8 cellular contexts compared by ENCODE assay signal in the genomic region with DNA sequence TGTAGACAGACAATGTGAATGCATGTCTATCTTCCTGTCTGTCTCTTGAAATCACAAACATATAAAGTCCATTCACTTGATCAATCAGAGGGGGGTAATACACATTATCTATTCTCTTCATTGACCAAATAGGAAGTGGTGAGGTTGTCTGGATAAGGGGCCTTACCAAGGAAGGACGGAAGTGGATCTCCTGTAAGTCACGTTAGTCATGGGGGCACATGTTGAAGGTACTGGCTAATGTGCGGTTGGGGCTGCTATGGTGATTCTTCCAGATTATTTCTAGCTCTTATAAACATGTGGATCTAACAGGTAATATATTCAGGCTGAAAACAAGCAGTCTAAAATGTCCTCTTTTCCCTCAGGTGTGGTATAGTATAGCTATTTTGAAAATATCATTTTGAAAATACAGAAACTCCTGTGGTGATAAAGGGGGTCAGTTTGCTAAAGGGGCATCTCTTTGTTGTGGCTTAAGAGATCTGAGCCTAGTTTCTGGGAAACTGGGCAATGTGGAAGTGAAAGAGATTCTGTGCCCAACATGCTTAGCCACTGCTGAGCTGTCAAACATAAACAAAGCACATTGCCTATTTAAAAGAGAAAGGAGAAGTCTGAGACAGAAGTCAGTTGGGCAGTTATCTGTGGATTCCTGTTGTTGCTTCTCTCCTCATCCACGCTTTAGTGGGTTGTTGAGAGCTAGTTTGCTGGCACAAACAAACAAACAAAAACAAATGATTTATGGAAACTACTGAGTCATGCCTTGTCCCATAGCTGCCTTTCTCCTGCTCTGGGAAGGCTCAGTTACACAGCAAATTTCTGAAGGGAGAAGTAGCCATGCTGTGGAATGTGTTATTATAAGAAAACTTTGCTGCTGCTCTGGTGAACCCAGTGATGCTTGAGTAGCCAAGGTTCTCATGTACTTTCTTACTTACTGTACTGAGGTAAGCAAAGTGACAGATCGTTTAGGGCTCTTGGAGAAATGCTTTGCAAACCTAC.
A peak's percentile ranks its signal among the peaks of the same experiment; 100 is the strongest.
DNase-seq lines count a peak whose midpoint lies in the region; ATAC-seq and TF ChIP-seq lines count a peak whose summit lies in the region.

No MANE protein-coding gene starts in this region.

- H3K4me3 ChIP-seq in DOHH2 (ENCODE audit: low read length) (peak overlapping the region; percentile 47), astrocyte of the spinal cord (ENCODE audit: low read depth, low read length) (no peak overlapping the region)

- no peaks in the 10 kb centered on the region for H3K9me2 ChIP-seq in DOHH2 (replicated peaks; ENCODE audit: control insufficient read depth, low read length)

- H3K36me3 ChIP-seq in DOHH2 (ENCODE audit: control insufficient read depth, low read length): no peaks in the 10 kb centered on the region

- H3K4me3 Mint-ChIP-seq in endothelial cell (ENCODE audit: unreplicated experiment): no peak overlapping the region

- in situ Hi-C loops in astrocyte of the spinal cord (cut with HindIII; ENCODE audit: low sequenced_read_pairs): no loop called here

- H3K9me3 Mint-ChIP-seq in endothelial cell (ENCODE audit: unreplicated experiment): no peaks in the 10 kb centered on the region

- no peak for TF ChIP-seq CTCF in DOHH2 (IDR thresholded peaks at IDR 0.05; ENCODE audit: low read depth, low read length, poor library complexity, severe bottlenecking)
- TF ChIP-seq CTCF in astrocyte of the spinal cord (IDR thresholded peaks at IDR 0.05; ENCODE audit: low read depth, low read length): no peak
- no peak for TF ChIP-seq CTCF in endothelial cell (IDR thresholded peaks at IDR 0.05; ENCODE audit: unreplicated experiment)
- TF ChIP-seq CTCF in foreskin keratinocyte (conservative IDR thresholded peaks at IDR 0.05): no peak

- DNase-seq in astrocyte of the spinal cord (ENCODE audit: low read depth, low spot score) (peak; percentile 43), endothelial cell (ENCODE audit: low spot score) (no peak), superior temporal gyrus (ENCODE audit: extremely low spot score) (no peak), foreskin keratinocyte (no peak)
- no peak for DNase-seq in stimulated activated naive CD8-positive, alpha-beta T cell treated with anti-CD3 and anti-CD28 coated beads, Interleukin-15, Interleukin-2, amounts not matched to agents 100 U/mL and 50 U/mL, for 24 hours

- no peaks in the 10 kb centered on the region for H3K36me3 Mint-ChIP-seq in endothelial cell (ENCODE audit: low read depth, unreplicated experiment)

- H4K20me1 ChIP-seq in DOHH2 (ENCODE audit: control insufficient read depth, insufficient read depth, low read depth, low read length): no peaks in the 10 kb centered on the region

- peak overlapping the region; percentile 65 for H3K4me2 ChIP-seq in DOHH2 (ENCODE audit: low read length)

- H3F3A ChIP-seq in DOHH2 (ENCODE audit: control insufficient read depth, insufficient read depth): peaks cover 7% of the 10 kb centered on the region; the same call in 1 of the 2 replicates

- no peak overlapping the region for H3K27ac Mint-ChIP-seq in endothelial cell (ENCODE audit: unreplicated experiment)

- H3K9me3 ChIP-seq in DOHH2 (ENCODE audit: control insufficient read depth, insufficient read depth, low read length): no peaks in the 10 kb centered on the region; the same call in 1 of the 2 replicates

- H3K27me3 ChIP-seq in DOHH2 (ENCODE audit: control insufficient read depth, low read length): no peaks in the 10 kb centered on the region
- H3K27me3 ChIP-seq in foreskin keratinocyte: no peaks in the 10 kb centered on the region

- peaks cover 33% of the 10 kb centered on the region for H3K4me1 ChIP-seq in DOHH2 (ENCODE audit: control insufficient read depth, low read length)
- H3K4me1 ChIP-seq in foreskin keratinocyte: no peaks in the 10 kb centered on the region

- peaks cover 2% of the 10 kb centered on the region for H3K27me3 Mint-ChIP-seq in endothelial cell (ENCODE audit: unreplicated experiment)

- H3K4me1 Mint-ChIP-seq in endothelial cell (ENCODE audit: unreplicated experiment): no peaks in the 10 kb centered on the region

- H3K79me2 ChIP-seq in DOHH2 (ENCODE audit: control insufficient read depth, low read length): no peaks in the 10 kb centered on the region

- peak overlapping the region; percentile 80 for H3K27ac ChIP-seq in DOHH2 (ENCODE audit: low read depth, low read length)
- no peak overlapping the region for H3K27ac ChIP-seq in foreskin keratinocyte

- ATAC-seq in GM21367 (IDR thresholded peaks at IDR 0.05; ENCODE audit: unreplicated experiment) (peak; percentile 94), HG03460 (IDR thresholded peaks at IDR 0.05; ENCODE audit: unreplicated experiment) (peak; percentile 94), foreskin keratinocyte (no peak)
- ATAC-seq in stimulated activated naive CD8-positive, alpha-beta T cell treated with anti-CD3 and anti-CD28 coated beads, Interleukin-15, Interleukin-2, amounts not matched to agents 100 U/mL and 50 U/mL, for 24 hours: peak; percentile 36
